ENCODE assay signal across 28 cellular contexts in the genomic region with DNA sequence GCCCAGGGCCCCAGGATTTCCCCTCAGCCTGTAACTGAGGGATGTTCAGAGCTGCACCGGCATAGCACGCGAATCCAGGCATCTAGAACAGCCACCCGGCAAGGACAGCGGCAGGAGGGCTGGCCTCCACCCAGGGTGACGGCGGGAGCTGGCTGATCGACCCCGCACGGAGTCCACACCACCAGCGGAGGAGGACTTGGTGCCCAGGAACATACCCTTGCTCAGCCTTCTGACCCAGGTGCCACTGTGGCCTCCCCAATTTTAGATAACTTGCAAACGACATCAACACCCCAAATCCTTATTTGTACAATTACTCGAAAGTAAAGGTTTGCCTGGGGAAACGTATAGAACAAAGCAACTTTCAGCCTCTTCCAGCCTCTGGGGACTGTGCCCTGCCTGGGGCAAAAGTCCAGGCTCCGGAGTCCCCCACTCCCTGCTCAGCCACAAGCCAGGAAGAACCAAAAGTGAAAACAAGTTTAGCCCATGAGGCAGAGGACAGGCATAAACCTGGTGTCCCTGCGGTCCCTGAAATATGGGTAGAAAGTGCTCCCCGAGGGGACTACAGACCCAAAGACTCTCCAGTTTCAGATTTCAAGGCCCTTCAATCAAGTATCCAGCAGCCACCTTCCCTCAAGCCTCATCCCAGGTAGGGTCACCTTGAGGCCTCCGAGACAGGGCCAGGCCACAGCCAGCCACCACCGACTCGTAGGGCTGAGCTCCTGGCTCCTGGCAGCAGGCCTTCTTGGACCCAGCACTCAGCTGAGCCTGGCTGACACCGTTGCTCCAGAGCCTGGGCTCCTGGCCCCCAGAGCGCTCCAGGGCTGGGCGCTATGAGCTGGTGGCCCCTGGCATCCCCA. TPM values are rescaled to one million over a fixed set of nuclear protein-coding genes. Genes with fewer than 3 reads are reported as not detected.
"Had no signal": no experiment of that assay in that cellular context is flagged by ENCODE, and none has a peak within 500 bp of the region (broad histone marks: within the 10 kb centered on the region; RNA-seq: fewer than 3 reads in every experiment).

No MANE protein-coding gene starts in this region.

- ATAC-seq: activated naive CD8-positive, alpha-beta T cell treated with anti-CD3 and anti-CD28 coated beads, Interleukin-2, amount 50 U/mL, for 24 hours; effector memory CD8-positive, alpha-beta T cell; heart left ventricle; left lobe of liver; pancreas had no signal

- H3K9me3 Mint-ChIP-seq: activated CD4-positive, alpha-beta T cell treated with anti-CD3 and anti-CD28 coated beads, Interleukin-2, amount 10 ng/mL, durations not matched to agents 7 days and 5 days; activated naive CD8-positive, alpha-beta T cell treated with anti-CD3 and anti-CD28 coated beads, Interleukin-2, amount 50 U/mL, for 24 hours; activated T-helper 1 cell treated with anti-CD3 and anti-CD28 coated beads, Interleukin-12 subunit alpha, Interleukin-12 subunit beta, Interleukin-2, Interleukin-4 antibody, amounts not matched to agents 30 ng/mL and 10 ng/mL and 1 ng/mL, durations not matched to agents 14 hours and 24 hours and 36 hours; dendritic cell treated with granulocyte-macrophage colony-stimulating factor and Interleukin-4, amounts not matched to agents 40 ng/mL and 50 ng/mL, for 4 days; effector memory CD8-positive, alpha-beta T cell; neural crest cell; T-helper 2 cell treated with Interferon-gamma antibody and Interleukin-4, amounts not matched to agents 5 μg/mL and 100 μg/mL, for 36 hours had no signal

- H3K9me3 ChIP-seq: heart left ventricle, pancreas, SJSA1, transverse colon had no signal

- H3K4me1 ChIP-seq: SJSA1 had no signal

- H3K27ac ChIP-seq: epithelial cell of prostate, pancreas, SJSA1, transverse colon had no signal

- H3K36me3 ChIP-seq: heart left ventricle, pancreas, SJSA1, transverse colon had no signal

- H3K4me3 ChIP-seq: heart left ventricle, pancreas, SJSA1, transverse colon had no signal

- H3K27ac Mint-ChIP-seq: activated CD4-positive, alpha-beta T cell treated with anti-CD3 and anti-CD28 coated beads, Interleukin-2, amount 10 ng/mL, durations not matched to agents 7 days and 5 days; activated naive CD8-positive, alpha-beta T cell treated with anti-CD3 and anti-CD28 coated beads, Interleukin-2, amount 50 U/mL, for 24 hours; activated T-helper 1 cell treated with anti-CD3 and anti-CD28 coated beads, Interleukin-12 subunit alpha, Interleukin-12 subunit beta, Interleukin-2, Interleukin-4 antibody, amounts not matched to agents 30 ng/mL and 10 ng/mL and 1 ng/mL, durations not matched to agents 14 hours and 24 hours and 36 hours; dendritic cell treated with granulocyte-macrophage colony-stimulating factor and Interleukin-4, amounts not matched to agents 40 ng/mL and 50 ng/mL, for 4 days; effector memory CD8-positive, alpha-beta T cell; T-helper 2 cell treated with Interferon-gamma antibody and Interleukin-4, amounts not matched to agents 5 μg/mL and 100 μg/mL, for 36 hours had no signal

- H3K4me3 Mint-ChIP-seq: activated CD4-positive, alpha-beta T cell treated with anti-CD3 and anti-CD28 coated beads, Interleukin-2, amount 10 ng/mL, durations not matched to agents 7 days and 5 days; activated naive CD8-positive, alpha-beta T cell treated with anti-CD3 and anti-CD28 coated beads, Interleukin-2, amount 50 U/mL, for 24 hours; activated T-helper 1 cell treated with anti-CD3 and anti-CD28 coated beads, Interleukin-12 subunit alpha, Interleukin-12 subunit beta, Interleukin-2, Interleukin-4 antibody, amounts not matched to agents 30 ng/mL and 10 ng/mL and 1 ng/mL, durations not matched to agents 14 hours and 24 hours and 36 hours; dendritic cell treated with granulocyte-macrophage colony-stimulating factor and Interleukin-4, amounts not matched to agents 40 ng/mL and 50 ng/mL, for 4 days; effector memory CD8-positive, alpha-beta T cell; neural crest cell; T-helper 2 cell treated with Interferon-gamma antibody and Interleukin-4, amounts not matched to agents 5 μg/mL and 100 μg/mL, for 36 hours had no signal

- H3K4me1 Mint-ChIP-seq: activated CD4-positive, alpha-beta T cell treated with anti-CD3 and anti-CD28 coated beads, Interleukin-2, amount 10 ng/mL, durations not matched to agents 7 days and 5 days had no signal

- DNase-seq: activated CD4-positive, alpha-beta T cell treated with anti-CD3 and anti-CD28 coated beads, Interleukin-2, amount 10 ng/mL, durations not matched to agents 7 days and 5 days; activated CD4-positive, CD25-positive, alpha-beta regulatory T cell; activated CD8-positive, alpha-beta memory T cell treated with anti-CD3 and anti-CD28 coated beads for 24 hours; activated naive CD4-positive, alpha-beta T cell; activated naive CD8-positive, alpha-beta T cell treated with anti-CD3 and anti-CD28 coated beads, Interleukin-2, amount 50 U/mL, for 24 hours; aorta; effector memory CD8-positive, alpha-beta T cell; heart left ventricle; mammary epithelial cell; pancreas; stimulated activated CD4-positive, alpha-beta T cell treated with anti-CD3 and anti-CD28 coated beads, Interleukin-15, amount 100 ng/mL, for 24 hours; stimulated activated CD4-positive, alpha-beta T cell treated with anti-CD3 and anti-CD28 coated beads, Interleukin-4, amount 100 ng/mL, for 4 hours; stimulated activated CD8-positive, alpha-beta memory T cell treated with anti-CD3 and anti-CD28 coated beads, Interleukin-4, amount 100 ng/mL, for 48 hours; stimulated activated naive CD4-positive, alpha-beta T cell treated with Interleukin-2 at 50 U/mL for 16 hours; SW 1271; transverse colon had no signal

RNA-seq across cellular contexts. Expression of a gene that starts 3.2 kb away (rescaled TPM):
- total RNA-seq: activated CD4-positive, alpha-beta T cell treated with anti-CD3 and anti-CD28 coated beads, Interleukin-2, amount 10 ng/mL, durations not matched to agents 7 days and 5 days; activated T-helper 1 cell treated with anti-CD3 and anti-CD28 coated beads, Interleukin-12 subunit alpha, Interleukin-12 subunit beta, Interleukin-2, Interleukin-4 antibody, amounts not matched to agents 30 ng/mL and 10 ng/mL and 1 ng/mL, durations not matched to agents 14 hours and 24 hours and 36 hours; cerebellum; frontal cortex; mammary epithelial cell; neural crest cell; renal cortical epithelial cell; SJSA1; transverse colon had no signal
- polyA plus RNA-seq: keratinocyte, mammary epithelial cell had no signal

RNA-seq across cellular contexts. Expression of a gene that starts 45.2 kb away (rescaled TPM):
- total RNA-seq: activated CD4-positive, alpha-beta T cell treated with anti-CD3 and anti-CD28 coated beads, Interleukin-2, amount 10 ng/mL, durations not matched to agents 7 days and 5 days; activated T-helper 1 cell treated with anti-CD3 and anti-CD28 coated beads, Interleukin-12 subunit alpha, Interleukin-12 subunit beta, Interleukin-2, Interleukin-4 antibody, amounts not matched to agents 30 ng/mL and 10 ng/mL and 1 ng/mL, durations not matched to agents 14 hours and 24 hours and 36 hours; aorta; cerebellum; fibroblast of lung; frontal cortex; heart left ventricle; left lobe of liver; neural crest cell; renal cortical epithelial cell; SJSA1 had no signal
- polyA plus RNA-seq: fibroblast of lung, heart left ventricle had no signal
